ENCODE assay signal across 8 cellular contexts in the genomic region with DNA sequence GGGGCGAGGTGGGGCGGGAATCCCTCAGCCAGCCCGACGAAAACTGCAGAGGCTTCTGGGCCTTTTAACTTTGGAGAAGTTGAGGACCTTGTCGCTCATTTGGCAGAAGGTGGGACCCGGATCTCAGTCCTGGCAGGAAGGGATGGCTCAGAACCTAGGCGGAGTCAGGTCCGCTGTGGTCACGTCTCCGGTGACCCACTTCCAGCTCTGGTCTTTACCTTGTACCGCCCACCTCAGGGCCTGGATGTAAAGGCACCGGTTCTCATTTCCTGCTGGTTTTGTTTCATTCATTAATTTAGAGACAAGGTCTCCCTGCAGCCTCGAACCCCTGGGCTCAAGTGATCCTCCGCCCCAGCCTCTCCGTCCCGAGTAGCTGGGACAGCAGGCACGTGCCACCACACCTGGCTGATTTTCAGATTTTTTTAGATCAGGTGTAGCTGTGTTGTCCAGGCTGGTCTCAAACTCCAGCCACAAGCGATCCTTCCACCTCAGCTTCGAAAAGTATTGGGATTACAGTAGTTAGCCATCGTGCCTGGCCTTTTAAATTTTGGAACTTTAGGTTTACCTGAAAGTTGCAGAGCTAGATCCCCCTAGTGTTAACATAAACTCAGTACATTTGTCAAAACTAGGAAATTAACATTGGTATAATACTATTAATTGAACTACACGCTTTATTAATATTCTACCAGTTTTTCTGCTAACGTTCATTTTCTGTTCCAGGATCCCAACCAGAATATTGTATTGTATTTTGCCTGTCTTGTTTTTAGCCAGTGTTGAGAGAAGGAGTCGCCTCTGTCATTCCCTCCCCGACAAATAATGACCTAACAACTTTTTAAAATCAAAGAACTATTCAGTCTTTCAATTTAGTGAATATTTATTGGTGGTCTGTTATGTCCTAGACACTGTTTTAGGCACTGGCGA. TPM values are rescaled to one million over a fixed set of nuclear protein-coding genes. Genes with fewer than 3 reads are reported as not detected.
A peak's percentile ranks its signal among the peaks of the same experiment; 100 is the strongest.
DNase-seq lines count a peak whose midpoint lies in the region; ATAC-seq, FAIRE-seq and TF ChIP-seq lines count a peak whose summit lies in the region.

No MANE protein-coding gene starts in this region.

- ATAC-seq in T-helper 17 cell, result peak; percentile 35

- H3K9ac ChIP-seq in mammary epithelial cell (ENCODE audit: insufficient read depth, low read length), result peak overlapping the region; percentile 86
- peak overlapping the region; percentile 41 to 63 for H3K9ac ChIP-seq in kidney (ENCODE audit: low read length in 2 of 2)

- peaks cover 16% of the 10 kb centered on the region for H3K4me1 Mint-ChIP-seq in T-helper 17 cell

- peak overlapping the region; percentile 96 for H3K27ac Mint-ChIP-seq in T-helper 17 cell

- POLR2A ChIA-PET in GM10248 (lab: Yijun Ruan, JAX), result interaction anchor here (0.6 to 1.2 kb wide), 5 partner anchors 56 to 317 kb away, joined by 3 to 5 read pairs (median 3); partner anchors contain the start of genes C18orf54 and STARD6

- peak overlapping the region; percentile 91 for H2AFZ ChIP-seq in mammary epithelial cell (ENCODE audit: low read depth, low read length)

- peak overlapping the region; percentile 94 for H3K4me3 Mint-ChIP-seq in T-helper 17 cell

- dilution Hi-C loops in mammary epithelial cell (cut with HindIII; ENCODE audit: low sequenced_read_pairs), result no loop called here

- in situ Hi-C loops in mammary epithelial cell (cut with MboI; ENCODE audit: low sequenced_read_pairs in 2 of 2), result loop anchor here in 1 of 2 donors (10.0 kb wide), 1 partner anchor 45 kb away; the partner anchor contains the start of gene MBD2

- DNase-seq in GM10248 (ENCODE audit: extremely low spot score) (peak; percentile 41), H54 (ENCODE audit: insufficient read length, low spot score) (peak; percentile 23), LHCN-M2 (ENCODE audit: low read depth) (peak; percentile 25), T-helper 17 cell (peak; percentile 7 to 38 (median 30)), mammary epithelial cell (peak; percentile 71), kidney (no peak), globus pallidus (ENCODE audit: low spot score) (no peak)
- peak; percentile 58 to 65 for DNase-seq in stimulated activated CD4-positive, alpha-beta T cell treated with anti-CD3 and anti-CD28 coated beads, Interleukin-2, amount 100 ng/mL, for 24 hours

- H3K4me1 ChIP-seq in mammary epithelial cell (ENCODE audit: insufficient read depth, low read length), result peaks cover 10% of the 10 kb centered on the region
- peaks cover 2 to 6% of the 10 kb centered on the region in 2 donors for H3K4me1 ChIP-seq in kidney (ENCODE audit: control insufficient read depth in 1 of 2, insufficient read depth in 1 of 2, low read depth in 1 of 2, low read length in 2 of 2)

- H3K27me3 ChIP-seq in mammary epithelial cell (ENCODE audit: insufficient read depth, low read length), result no peaks in the 10 kb centered on the region

- CTCF ChIA-PET in GM10248 (lab: Yijun Ruan, JAX) (interaction anchor here (0.7 to 4.0 kb wide), 28 partner anchors 9 to 362 kb away, joined by 3 to 37 read pairs (median 6); partner anchors contain the start of genes C18orf54, MBD2 and STARD6), mammary epithelial cell (lab: Charles Lee; ENCODE audit: low non-redundant PET) (interaction anchor here (0.6 to 1.1 kb wide), 2 partner anchors 47 to 77 kb away, joined by 6 to 11 read pairs; no protein-coding TSS in a partner anchor)

- peaks cover 6% of the 10 kb centered on the region for H3K79me2 ChIP-seq in mammary epithelial cell (ENCODE audit: insufficient read depth, low read length)

- TF ChIP-seq CTCF in GM10248 (IDR thresholded peaks at IDR 0.05; ENCODE audit: control extremely low read depth, extremely low read depth, low read depth, missing control alignments) (peak; percentile 51), mammary epithelial cell (conservative IDR thresholded peaks at IDR 0.05 in 1 of 2, IDR thresholded peaks at IDR 0.05 in 1 of 2; ENCODE audit: extremely low read depth in 1 of 2, insufficient read depth in 1 of 2, low read depth in 1 of 2, low read length in 2 of 2) (peak; percentile 37 to 66), kidney (IDR thresholded peaks at IDR 0.05; ENCODE audit: borderline replicate concordance, extremely low read depth, insufficient read depth) (peak; percentile 40)

- no peaks in the 10 kb centered on the region for H4K20me1 ChIP-seq in mammary epithelial cell (ENCODE audit: insufficient read depth, low read length)

- H3K4me3 ChIP-seq in mammary epithelial cell (replicated peaks in 1 of 3; ENCODE audit: insufficient read depth in 1 of 3, low read depth in 2 of 3, low read length in 3 of 3), result peak overlapping the region; percentile 50 to 61 (median 52)
- H3K4me3 ChIP-seq in kidney (ENCODE audit: low read length in 2 of 2), result peak overlapping the region; percentile 81 to 82

- peak overlapping the region; percentile 72 for H3K4me2 ChIP-seq in mammary epithelial cell (ENCODE audit: insufficient read depth, low read depth, low read length)

- TF ChIP-seq POLR2A in H54 (IDR thresholded peaks at IDR 0.05; ENCODE audit: low read depth, low read length), result no peak; the same call in 1 of the 2 replicates

- FAIRE-seq in H54 (lab: Jason Lieb, UNC), result peak; percentile 84
- FAIRE-seq in kidney (lab: Jason Lieb, UNC), result peak; percentile 30

- no peaks in the 10 kb centered on the region for H3K36me3 ChIP-seq in mammary epithelial cell (ENCODE audit: insufficient read depth, low read length)
- no peaks in the 10 kb centered on the region for H3K36me3 ChIP-seq in kidney (ENCODE audit: control insufficient read depth in 1 of 2, insufficient read depth in 2 of 2, low read length in 2 of 2)

- 11% methylated on average over 11 of the region's 25 CpGs for WGBS in mammary epithelial cell (ENCODE audit: low coverage, missing lambda C conversion rate)

- TSS peak; percentile 38 for BruUV-seq in mammary epithelial cell (replicated peaks; lab: Mats Ljungman, UMichigan)

- no peaks in the 10 kb centered on the region for H3K27me3 Mint-ChIP-seq in T-helper 17 cell

- no peaks in the 10 kb centered on the region for H3K36me3 Mint-ChIP-seq in T-helper 17 cell (ENCODE audit: low read depth)

- peak overlapping the region; percentile 90 for H3K27ac ChIP-seq in mammary epithelial cell (ENCODE audit: insufficient read depth, low read depth, low read length)
- H3K27ac ChIP-seq in kidney (ENCODE audit: low read depth in 2 of 2, low read length in 2 of 2), result peak overlapping the region; percentile 93 to 96

- intact Hi-C loops in mammary epithelial cell (cut with micrococcal nuclease) (loop anchor here (1.0 to 5.0 kb wide), 4 partner anchors 23 to 128 kb away; no protein-coding TSS in a partner anchor), kidney (cut with DNase I) (no loop called here)

- H3K9me3 ChIP-seq in T-helper 17 cell (ENCODE audit: control insufficient read depth, low read length, poor library complexity, severe bottlenecking), result no peaks in the 10 kb centered on the region
- H3K9me3 ChIP-seq in mammary epithelial cell (replicated peaks; ENCODE audit: insufficient read depth, low read length), result no peaks in the 10 kb centered on the region
- no peaks in the 10 kb centered on the region for H3K9me3 ChIP-seq in kidney (ENCODE audit: control insufficient read depth in 1 of 2, low read length in 2 of 2)

RNA-seq across cellular contexts. Expression of gene POLI, which starts 0.9 kb away (rescaled TPM):
- total RNA-seq in LHCN-M2 (2014; rRNA removed) (18.8 and 21.2 TPM in 2 replicates), T-helper 17 cell (10 to 100 TPM; 27.2 to 28.4 TPM), mammary epithelial cell (10 to 100 TPM; 23.3 to 27.5 TPM), kidney (45.1 TPM)
- 5.5 TPM for polyA plus RNA-seq in LHCN-M2 (2012)
- polyA plus RNA-seq in mammary epithelial cell (4.2 TPM), kidney (ENCODE audit: insufficient read depth, low read depth, low replicate concordance) (15.6 TPM)
- polyA minus RNA-seq in mammary epithelial cell, result 2.3 TPM

RNA-seq across cellular contexts. Expression of gene MBD2, which starts 45.7 kb away (rescaled TPM):
- total RNA-seq in LHCN-M2 (2014; rRNA removed), result 24.9 and 28.5 TPM in 2 replicates
- polyA plus RNA-seq in LHCN-M2 (2012), result 28.6 TPM
- 100 to 1,000 TPM; 108 TPM for total RNA-seq in T-helper 17 cell
- total RNA-seq in mammary epithelial cell, result 100 to 1,000 TPM in 1 of 2 donors, 10 to 100 TPM in 1; 31.3 to 136 TPM
- 37.9 TPM for polyA plus RNA-seq in mammary epithelial cell
- polyA minus RNA-seq in mammary epithelial cell, result 122 TPM
- 123 TPM for total RNA-seq in kidney
- polyA plus RNA-seq in kidney (ENCODE audit: insufficient read depth, low read depth, low replicate concordance), result 79.1 TPM

Comparison
In these comparisons a context has a peak if more than half of its experiments do, and no peak if none do; other contexts are left out.
1. DNase-seq: peak in GM10248 (single experiment), H54 (single experiment), LHCN-M2 (single experiment), T-helper 17 cell (3 of 3), mammary epithelial cell (single experiment) and stimulated activated CD4-positive, alpha-beta T cell treated with anti-CD3 and anti-CD28 coated beads, Interleukin-2, amount 100 ng/mL, for 24 hours (2 of 2); none in kidney (single experiment) and globus pallidus (single experiment).
2. Peak in every context shown above with its lines, with median percentiles within 50 percentile points of each other: CTCF ChIP-seq.